In the genomic region with DNA sequence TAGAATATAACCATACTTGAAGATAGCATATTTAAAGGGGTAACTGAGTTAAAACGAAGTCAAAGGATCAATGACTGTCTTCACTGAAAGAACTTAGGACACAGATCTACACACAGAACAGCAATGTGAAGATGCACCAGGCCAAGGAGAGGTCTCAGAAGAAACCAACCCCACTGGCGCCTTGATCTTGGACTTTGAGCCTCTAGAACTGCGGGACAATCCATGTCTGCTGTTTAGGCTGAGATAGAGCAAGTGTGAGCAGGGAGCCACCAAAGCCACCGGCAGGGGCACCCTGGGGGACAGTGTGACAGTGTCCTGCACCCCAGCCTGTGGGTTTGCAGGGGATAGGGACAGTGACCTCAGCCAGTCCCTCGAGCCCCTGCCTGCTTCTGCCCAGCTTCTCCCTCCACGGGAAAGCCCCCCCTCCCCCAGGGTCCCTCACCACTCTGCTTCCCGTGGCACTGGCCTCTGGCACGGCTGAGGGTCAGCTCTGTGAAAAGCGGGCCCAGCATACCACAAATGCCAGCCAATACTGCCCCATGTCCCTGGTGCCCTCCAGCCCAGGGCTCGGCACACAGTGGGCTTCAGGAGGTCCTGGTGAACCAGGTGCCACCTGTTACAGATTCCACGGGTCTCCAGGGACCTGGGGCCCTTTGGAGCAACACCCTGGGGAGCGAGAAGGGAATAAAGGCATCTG, we compare ENCODE assay signal across 17 cellular contexts. TPM values are rescaled to one million over a fixed set of nuclear protein-coding genes. Genes with fewer than 3 reads are reported as not detected.
DNase-seq lines count a peak whose midpoint lies in the region; ATAC-seq, FAIRE-seq and TF ChIP-seq lines count a peak whose summit lies in the region.
"Had no signal": no experiment of that assay in that cellular context is flagged by ENCODE, and none has a peak within 500 bp of the region (broad histone marks: within the 10 kb centered on the region; RNA-seq: fewer than 3 reads in every experiment).

No MANE protein-coding gene starts in this region.

- H3K9me3 ChIP-seq in BLaER1 treated with 17β-estradiol and CSF1 and Interleukin-3, amounts not matched to agents 10 nM and 100 nM (replicated peaks in 1 of 11), result no peaks in the 10 kb centered on the region
- H3K9me3 ChIP-seq in neural progenitor cell (ENCODE audit: low read depth), result no peaks in the 10 kb centered on the region
- H3K9me3 ChIP-seq: BE2C, tibial nerve had no signal

- H3K4me1 ChIP-seq in BLaER1 treated with 17β-estradiol and CSF1 and Interleukin-3, amounts not matched to agents 10 nM and 100 nM, result peaks cover 89 to 100% (median 100%) of the 10 kb centered on the region in 10 experiments
- H3K4me1 ChIP-seq in neural progenitor cell, result no peaks in the 10 kb centered on the region
- H3K4me1 ChIP-seq: BE2C had no signal

- peak overlapping the region in 8 of 10 experiments; percentile 4 to 60 (median 44); a peak in 11 of 20 replicates for H3K4me3 ChIP-seq in BLaER1 treated with 17β-estradiol and CSF1 and Interleukin-3, amounts not matched to agents 10 nM and 100 nM
- H3K4me3 ChIP-seq in neural progenitor cell, result no peak overlapping the region
- H3K4me3 ChIP-seq: PC-9, tibial nerve had no signal

- peaks cover 0 to 19% (median 5%) of the 10 kb centered on the region in 11 experiments; a peak in 8 of 22 replicates for H3K36me3 ChIP-seq in BLaER1 treated with 17β-estradiol and CSF1 and Interleukin-3, amounts not matched to agents 10 nM and 100 nM
- no peaks in the 10 kb centered on the region for H3K36me3 ChIP-seq in neural progenitor cell
- H3K36me3 ChIP-seq: BE2C had no signal

- no peaks in the 10 kb centered on the region for H3K79me2 ChIP-seq in neural progenitor cell (ENCODE audit: low read depth)

- no peaks in the 10 kb centered on the region for H3F3A ChIP-seq in neural progenitor cell (ENCODE audit: low read depth)

- H3K27me3 Mint-ChIP-seq in activated T-helper 2 cell treated with anti-CD3 and anti-CD28 coated beads, Interferon-gamma antibody, Interleukin-2, Interleukin-4, amounts not matched to agents 10 μg/mL and 5 μg/mL and 100 μg/mL, durations not matched to agents 14 hours and 24 hours and 36 hours (ENCODE audit: low read depth), result peaks cover 6% of the 10 kb centered on the region
- H3K27me3 Mint-ChIP-seq in neural progenitor cell (ENCODE audit: insufficient read depth, low read depth) (peaks cover 4% of the 10 kb centered on the region), nephron progenitor cell (ENCODE audit: low read depth, poor library complexity) (no peaks in the 10 kb centered on the region)

- peaks cover 0 to 73% (median 8%) of the 10 kb centered on the region in 11 experiments; a peak in 9 of 22 replicates for H4K20me1 ChIP-seq in BLaER1 treated with 17β-estradiol and CSF1 and Interleukin-3, amounts not matched to agents 10 nM and 100 nM
- peaks cover 6% of the 10 kb centered on the region for H4K20me1 ChIP-seq in neural progenitor cell (ENCODE audit: low read depth)

- no peaks in the 10 kb centered on the region for H3K9me3 Mint-ChIP-seq in activated T-helper 2 cell treated with anti-CD3 and anti-CD28 coated beads, Interferon-gamma antibody, Interleukin-2, Interleukin-4, amounts not matched to agents 10 μg/mL and 5 μg/mL and 100 μg/mL, durations not matched to agents 14 hours and 24 hours and 36 hours
- H3K9me3 Mint-ChIP-seq in neural progenitor cell (no peaks in the 10 kb centered on the region), nephron progenitor cell (no peaks in the 10 kb centered on the region)
- H3K9me3 Mint-ChIP-seq: activated naive CD4-positive, alpha-beta T cell treated with anti-CD3 and anti-CD28 coated beads, Interleukin-2, amount 50 U/mL, for 72 hours had no signal

- intact Hi-C loops in activated T-helper 2 cell treated with anti-CD3 and anti-CD28 coated beads, Interferon-gamma antibody, Interleukin-2, Interleukin-4, amounts not matched to agents 10 μg/mL and 5 μg/mL and 100 μg/mL, durations not matched to agents 14 hours and 24 hours and 36 hours (cut with micrococcal nuclease), result no loop called here

- H3K4me2 ChIP-seq in BLaER1 treated with 17β-estradiol and CSF1 and Interleukin-3, amounts not matched to agents 10 nM and 100 nM, result peak overlapping the region; percentile 90 to 99 (median 97)
- no peak overlapping the region for H3K4me2 ChIP-seq in neural progenitor cell
- H3K4me2 ChIP-seq: PC-9 had no signal

- peaks cover 18 to 69% (median 22%) of the 10 kb centered on the region in 11 experiments for H3K27me3 ChIP-seq in BLaER1 treated with 17β-estradiol and CSF1 and Interleukin-3, amounts not matched to agents 10 nM and 100 nM
- no peaks in the 10 kb centered on the region for H3K27me3 ChIP-seq in neural progenitor cell
- H3K27me3 ChIP-seq: BE2C, tibial nerve had no signal

- peak overlapping the region; percentile 74 to 93 (median 90); a peak in 21 of 22 replicates for H3K27ac ChIP-seq in BLaER1 treated with 17β-estradiol and CSF1 and Interleukin-3, amounts not matched to agents 10 nM and 100 nM
- H3K27ac ChIP-seq in neural progenitor cell, result no peak overlapping the region
- H3K27ac ChIP-seq: PC-9 had no signal

- DNase-seq in GM12891 (ENCODE audit: insufficient read length, low spot score), result no peak
- DNase-seq in activated T-helper 2 cell treated with anti-CD3 and anti-CD28 coated beads, Interferon-gamma antibody, Interleukin-2, Interleukin-4, amounts not matched to agents 10 μg/mL and 5 μg/mL and 100 μg/mL, durations not matched to agents 14 hours and 24 hours and 36 hours (ENCODE audit: low spot score), result no peak
- no peak for DNase-seq in neural progenitor cell (ENCODE audit: low spot score)
- DNase-seq in nucleus accumbens (lab: John Stamatoyannopoulos, UW), result no peak
- DNase-seq in nephron progenitor cell, result no peak
- DNase-seq in GM03348 (ENCODE audit: low spot score), result no peak
- DNase-seq: BE2C, caudate nucleus, EL, NCI-H1105, PC-9 had no signal

- peaks cover 27% of the 10 kb centered on the region for H3K36me3 Mint-ChIP-seq in activated T-helper 2 cell treated with anti-CD3 and anti-CD28 coated beads, Interferon-gamma antibody, Interleukin-2, Interleukin-4, amounts not matched to agents 10 μg/mL and 5 μg/mL and 100 μg/mL, durations not matched to agents 14 hours and 24 hours and 36 hours (ENCODE audit: low read depth)
- H3K36me3 Mint-ChIP-seq in neural progenitor cell, result no peaks in the 10 kb centered on the region
- H3K36me3 Mint-ChIP-seq in nephron progenitor cell (ENCODE audit: low read depth), result peaks cover 14% of the 10 kb centered on the region

- no peak for ATAC-seq in HG03097 (IDR thresholded peaks at IDR 0.05; ENCODE audit: low FRiP score, unreplicated experiment)
- ATAC-seq: activated naive CD4-positive, alpha-beta T cell treated with anti-CD3 and anti-CD28 coated beads, Interleukin-2, amount 50 U/mL, for 72 hours had no signal

- peaks cover 52% of the 10 kb centered on the region for H3K4me1 Mint-ChIP-seq in activated T-helper 2 cell treated with anti-CD3 and anti-CD28 coated beads, Interferon-gamma antibody, Interleukin-2, Interleukin-4, amounts not matched to agents 10 μg/mL and 5 μg/mL and 100 μg/mL, durations not matched to agents 14 hours and 24 hours and 36 hours (ENCODE audit: low read depth)
- peaks cover 6% of the 10 kb centered on the region for H3K4me1 Mint-ChIP-seq in neural progenitor cell
- peaks cover 36% of the 10 kb centered on the region for H3K4me1 Mint-ChIP-seq in nephron progenitor cell

- no peak for FAIRE-seq in GM12891 (lab: Jason Lieb, UNC)
- FAIRE-seq: frontal cortex, HepG2 had no signal

- H3K27ac Mint-ChIP-seq in activated T-helper 2 cell treated with anti-CD3 and anti-CD28 coated beads, Interferon-gamma antibody, Interleukin-2, Interleukin-4, amounts not matched to agents 10 μg/mL and 5 μg/mL and 100 μg/mL, durations not matched to agents 14 hours and 24 hours and 36 hours, result no peak overlapping the region
- H3K27ac Mint-ChIP-seq in neural progenitor cell, result peak overlapping the region; percentile 74
- H3K27ac Mint-ChIP-seq in nephron progenitor cell, result no peak overlapping the region
- H3K27ac Mint-ChIP-seq: activated naive CD4-positive, alpha-beta T cell treated with anti-CD3 and anti-CD28 coated beads, Interleukin-2, amount 50 U/mL, for 72 hours had no signal

- TF ChIP-seq POLR2A in GM12891 (IDR thresholded peaks at IDR 0.05; ENCODE audit: low read depth, low read length), result no peak

- peak overlapping the region; percentile 47 for H3K4me3 Mint-ChIP-seq in activated T-helper 2 cell treated with anti-CD3 and anti-CD28 coated beads, Interferon-gamma antibody, Interleukin-2, Interleukin-4, amounts not matched to agents 10 μg/mL and 5 μg/mL and 100 μg/mL, durations not matched to agents 14 hours and 24 hours and 36 hours (ENCODE audit: low read depth)
- H3K4me3 Mint-ChIP-seq in neural progenitor cell (no peak overlapping the region), nephron progenitor cell (no peak overlapping the region)

- peak overlapping the region; percentile 74 to 86 (median 79); a peak in 21 of 22 replicates for H3K9ac ChIP-seq in BLaER1 treated with 17β-estradiol and CSF1 and Interleukin-3, amounts not matched to agents 10 nM and 100 nM
- no peak overlapping the region for H3K9ac ChIP-seq in neural progenitor cell

- TF ChIP-seq CTCF in neural progenitor cell (IDR thresholded peaks at IDR 0.05) (no peak), nephron progenitor cell (IDR thresholded peaks at IDR 0.05) (no peak)

- no peak overlapping the region for H2AFZ ChIP-seq in neural progenitor cell (replicated peaks)
- H2AFZ ChIP-seq: PC-9 had no signal

TF ChIP-seq in GM12891, 5 proteins besides CTCF, POLR2A, EP300 and RAD21:
- TF ChIP-seq SPI1 (IDR thresholded peaks at IDR 0.05; ENCODE audit: low read depth, low read length), result no peak
- 0 out of 2 replicates have a peak, but pooled peaks have one; percentile 20 for TF ChIP-seq POU2F2 (IDR thresholded peaks at IDR 0.05; ENCODE audit: low read depth, low read length)

RNA-seq across cellular contexts. Expression of a gene that starts 40.8 kb away (rescaled TPM):
- polyA plus RNA-seq in GM12891 (2012; ENCODE audit: low read depth, missing spikeins), result 4.0 TPM
- total RNA-seq in activated T-helper 2 cell treated with anti-CD3 and anti-CD28 coated beads, Interferon-gamma antibody, Interleukin-2, Interleukin-4, amounts not matched to agents 10 μg/mL and 5 μg/mL and 100 μg/mL, durations not matched to agents 14 hours and 24 hours and 36 hours, result 2.4 and 2.7 TPM in 2 replicates
- not detected in 2 replicates for total RNA-seq in neural progenitor cell (ENCODE audit: low replicate concordance)
- total RNA-seq: HepG2 had no signal
- polyA plus RNA-seq: HepG2 had no signal
